In the genomic region with DNA sequence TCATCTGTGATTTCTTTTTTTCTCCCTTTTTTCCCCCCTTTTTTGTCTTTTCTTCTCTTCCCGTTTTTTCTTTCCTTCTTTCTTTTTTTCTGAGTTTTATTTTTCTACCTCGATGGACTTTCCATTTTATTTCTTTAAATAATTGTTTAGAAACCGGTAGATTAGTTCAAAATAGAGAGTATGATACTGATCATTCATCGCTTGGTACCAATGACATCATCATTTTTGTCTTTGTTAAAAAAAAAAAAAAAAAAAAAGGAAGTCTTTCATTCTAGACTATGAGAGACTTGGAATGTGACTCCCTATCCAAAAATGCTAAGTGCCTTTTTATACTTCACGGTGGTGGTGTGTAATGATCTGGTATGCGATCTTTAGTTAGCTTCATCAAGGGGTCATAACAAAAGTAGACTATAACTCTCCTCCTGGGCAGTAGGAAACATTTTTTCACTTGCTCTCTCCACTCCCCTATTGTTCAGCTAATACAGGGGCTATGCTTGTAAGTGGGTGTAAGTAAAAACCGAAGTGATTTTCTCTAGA, we compare ENCODE assay signal across 22 cellular contexts.
DNase-seq lines count a peak whose midpoint lies in the region; ATAC-seq, FAIRE-seq and TF ChIP-seq lines count a peak whose summit lies in the region.
"Had no signal": no experiment of that assay in that cellular context is flagged by ENCODE, and none has a peak within 500 bp of the region (broad histone marks: within the 10 kb centered on the region; RNA-seq: fewer than 3 reads in every experiment).

No MANE protein-coding gene starts in this region.

- H3K36me3 ChIP-seq in HepG2 (replicated peaks in 1 of 2; ENCODE audit: control insufficient read depth in 1 of 2, insufficient read depth in 2 of 2, low read length in 2 of 2) (no peaks in the 10 kb centered on the region), right lobe of liver (no peaks in the 10 kb centered on the region), prostate gland (no peaks in the 10 kb centered on the region)
- H3K36me3 ChIP-seq: BLaER1 treated with 17β-estradiol and CSF1 and Interleukin-3, amounts not matched to agents 10 nM and 100 nM had no signal

- DNase-seq in HepG2 (ENCODE audit: low spot score) (no peak), right lobe of liver (no peak), M059J (ENCODE audit: low read depth) (peak; percentile 18), astrocyte of the spinal cord (ENCODE audit: low read depth, low spot score) (peak; percentile 75), prostate gland (ENCODE audit: low spot score) (no peak), HUDEP-2 (lab: John Stamatoyannopoulos, UW; ENCODE audit: unreplicated experiment in 76 of 76) (no peak), CD14-positive monocyte (ENCODE audit: low spot score) (no peak)
- DNase-seq in activated CD4-positive, alpha-beta T cell treated with anti-CD3 and anti-CD28 coated beads, Interleukin-2, amount 10 ng/mL, durations not matched to agents 7 days and 5 days, result no peak
- DNase-seq: 8988T; CD8-positive, alpha-beta memory T cell; DMS79 treated with DMSO at 0.1 percent for 48 hours; GDM1; HCEC 1CT; NCI-H1436; NCI-H1930; NCI-H226; NCI-H524 treated with DMSO at 0.1 percent for 48 hours; SW 1271 had no signal

- no peaks in the 10 kb centered on the region for H3K79me2 ChIP-seq in HepG2 (ENCODE audit: insufficient read depth, low read length)

- H3K9me3 ChIP-seq in HepG2 (ENCODE audit: low read length), result no peaks in the 10 kb centered on the region
- no peaks in the 10 kb centered on the region for H3K9me3 ChIP-seq in right lobe of liver
- no peaks in the 10 kb centered on the region for H3K9me3 ChIP-seq in prostate gland
- H3K9me3 ChIP-seq: BLaER1 treated with 17β-estradiol and CSF1 and Interleukin-3, amounts not matched to agents 10 nM and 100 nM had no signal

- H3K27me3 ChIP-seq in HepG2 (ENCODE audit: control insufficient read depth in 1 of 2, insufficient read depth in 2 of 2, low read length in 2 of 2) (no peaks in the 10 kb centered on the region), right lobe of liver (no peaks in the 10 kb centered on the region), prostate gland (replicated peaks; ENCODE audit: insufficient read depth) (no peaks in the 10 kb centered on the region)
- H3K27me3 ChIP-seq: BLaER1 treated with 17β-estradiol and CSF1 and Interleukin-3, amounts not matched to agents 10 nM and 100 nM had no signal

- H3K4me1 Mint-ChIP-seq in CD14-positive monocyte, result no peaks in the 10 kb centered on the region
- H3K4me1 Mint-ChIP-seq in activated CD4-positive, alpha-beta T cell treated with anti-CD3 and anti-CD28 coated beads, Interleukin-2, amount 10 ng/mL, durations not matched to agents 7 days and 5 days, result no peaks in the 10 kb centered on the region
- H3K4me1 Mint-ChIP-seq: CD8-positive, alpha-beta memory T cell had no signal

- no peak overlapping the region for H3K4me3 ChIP-seq in HepG2 (replicated peaks in 1 of 3; ENCODE audit: insufficient read depth in 1 of 3, low read depth in 2 of 3, low read length in 3 of 3)
- no peak overlapping the region for H3K4me3 ChIP-seq in right lobe of liver
- no peak overlapping the region for H3K4me3 ChIP-seq in astrocyte of the spinal cord (ENCODE audit: low read depth, low read length)
- H3K4me3 ChIP-seq in prostate gland, result no peak overlapping the region
- H3K4me3 ChIP-seq: BLaER1 treated with 17β-estradiol and CSF1 and Interleukin-3, amounts not matched to agents 10 nM and 100 nM; GM23338 had no signal

- no peak overlapping the region for H3K27ac Mint-ChIP-seq in CD14-positive monocyte
- no peak overlapping the region for H3K27ac Mint-ChIP-seq in activated CD4-positive, alpha-beta T cell treated with anti-CD3 and anti-CD28 coated beads, Interleukin-2, amount 10 ng/mL, durations not matched to agents 7 days and 5 days
- H3K27ac Mint-ChIP-seq: CD8-positive, alpha-beta memory T cell; GM23338 had no signal

- BruUV-seq in HepG2 (replicated peaks; lab: Mats Ljungman, UMichigan), result no TSS peak

- ATAC-seq in HepG2 (no peak), right lobe of liver (no peak)
- ATAC-seq: GM23338 had no signal

- no peak overlapping the region for H3K4me2 ChIP-seq in HepG2 (ENCODE audit: low read depth, low read length)
- H3K4me2 ChIP-seq: BLaER1 treated with 17β-estradiol and CSF1 and Interleukin-3, amounts not matched to agents 10 nM and 100 nM; GM23338; KMS-11 had no signal

- in situ Hi-C loops in HepG2 (cut with HindIII; ENCODE audit: extremely low pct_ligation_motif_present, low pct_unique_long_range_greater_than_20kb) (no loop called here), astrocyte of the spinal cord (cut with HindIII; ENCODE audit: low sequenced_read_pairs) (no loop called here)

- TF ChIP-seq RAD21 in HepG2 (CRISPR knock-in tag; IDR thresholded peaks at IDR 0.05), result no peak

- H3K9me3 Mint-ChIP-seq in CD14-positive monocyte, result peaks cover 0 to 3% (median 0%) of the 10 kb centered on the region in 7 donors
- H3K9me3 Mint-ChIP-seq in activated CD4-positive, alpha-beta T cell treated with anti-CD3 and anti-CD28 coated beads, Interleukin-2, amount 10 ng/mL, durations not matched to agents 7 days and 5 days, result no peaks in the 10 kb centered on the region
- H3K9me3 Mint-ChIP-seq: GM23338 had no signal

- no peak for TF ChIP-seq CTCF in HepG2 (CRISPR knock-in tag; IDR thresholded peaks at IDR 0.05)
- no peak for TF ChIP-seq CTCF in right lobe of liver (IDR thresholded peaks at IDR 0.05)
- TF ChIP-seq CTCF in astrocyte of the spinal cord (IDR thresholded peaks at IDR 0.05; ENCODE audit: low read depth, low read length), result no peak
- TF ChIP-seq CTCF in prostate gland (IDR thresholded peaks at IDR 0.05), result no peak
- TF ChIP-seq CTCF in CD14-positive monocyte (IDR thresholded peaks at IDR 0.05), result no peak

- no peak for FAIRE-seq in HepG2 (lab: Jason Lieb, UNC)

- H3K9ac ChIP-seq in HepG2 (ENCODE audit: insufficient read depth, low read depth, low read length), result no peak overlapping the region
- H3K9ac ChIP-seq: BLaER1 treated with 17β-estradiol and CSF1 and Interleukin-3, amounts not matched to agents 10 nM and 100 nM; KMS-11 had no signal

- no peaks in the 10 kb centered on the region for H3K27me3 Mint-ChIP-seq in CD14-positive monocyte (ENCODE audit: low read depth in 3 of 3)
- H3K27me3 Mint-ChIP-seq in activated CD4-positive, alpha-beta T cell treated with anti-CD3 and anti-CD28 coated beads, Interleukin-2, amount 10 ng/mL, durations not matched to agents 7 days and 5 days, result no peaks in the 10 kb centered on the region
- H3K27me3 Mint-ChIP-seq: CD8-positive, alpha-beta memory T cell had no signal

- intact Hi-C loops in HepG2 (cut with micrococcal nuclease; ENCODE audit: unreplicated experiment) (no loop called here), right lobe of liver (cut with DNase I) (no loop called here), prostate gland (cut with DNase I) (no loop called here), CD14-positive monocyte (cut with micrococcal nuclease) (no loop called here)

- no peaks in the 10 kb centered on the region for H4K20me1 ChIP-seq in HepG2 (ENCODE audit: insufficient read depth, low read length)
- H4K20me1 ChIP-seq: BLaER1 treated with 17β-estradiol and CSF1 and Interleukin-3, amounts not matched to agents 10 nM and 100 nM had no signal

- H3K4me1 ChIP-seq in HepG2 (ENCODE audit: insufficient read depth, low read length) (no peaks in the 10 kb centered on the region), right lobe of liver (no peaks in the 10 kb centered on the region), prostate gland (replicated peaks) (no peaks in the 10 kb centered on the region)
- H3K4me1 ChIP-seq: BLaER1 treated with 17β-estradiol and CSF1 and Interleukin-3, amounts not matched to agents 10 nM and 100 nM had no signal

- no peak overlapping the region for H3K27ac ChIP-seq in HepG2 (ENCODE audit: extremely low read length, insufficient read depth, low read length)
- H3K27ac ChIP-seq in right lobe of liver, result no peak overlapping the region
- no peak overlapping the region for H3K27ac ChIP-seq in prostate gland
- H3K27ac ChIP-seq: BLaER1 treated with 17β-estradiol and CSF1 and Interleukin-3, amounts not matched to agents 10 nM and 100 nM; KMS-11; RWPE1 had no signal

- 22% methylated on average over 7 of the region's 7 CpGs for WGBS in HepG2 (ENCODE audit: low lambda C conversion rate)
- 71% methylated on average over 7 of the region's 7 CpGs for whole genome bisulfite sequencing in right lobe of liver (ENCODE audit: insufficient coverage, low coverage, low lambda C conversion rate, missing lambda C conversion rate)
- WGBS in prostate gland, result 80% methylated on average over 7 of the region's 7 CpGs

- no peak overlapping the region for H3K4me3 Mint-ChIP-seq in CD14-positive monocyte
- no peak overlapping the region for H3K4me3 Mint-ChIP-seq in activated CD4-positive, alpha-beta T cell treated with anti-CD3 and anti-CD28 coated beads, Interleukin-2, amount 10 ng/mL, durations not matched to agents 7 days and 5 days
- H3K4me3 Mint-ChIP-seq: CD8-positive, alpha-beta memory T cell; GM23338 had no signal

- H2AFZ ChIP-seq in HepG2 (ENCODE audit: low read length), result no peak overlapping the region
- H2AFZ ChIP-seq: GM23338 had no signal

- POLR2A ChIA-PET in HepG2 (lab: Yijun Ruan, JAX), result no interaction called here
- POLR2A ChIA-PET in activated CD4-positive, alpha-beta T cell treated with anti-CD3 and anti-CD28 coated beads, Interleukin-2, amount 10 ng/mL, durations not matched to agents 7 days and 5 days (lab: Charles Lee), result no interaction called here

- CTCF ChIA-PET in HepG2 (lab: Yijun Ruan, JAX; ENCODE audit: low intra/inter-chr PET ratio, low total read pairs), result no interaction called here
- CTCF ChIA-PET in activated CD4-positive, alpha-beta T cell treated with anti-CD3 and anti-CD28 coated beads, Interleukin-2, amount 10 ng/mL, durations not matched to agents 7 days and 5 days (lab: Charles Lee), result no interaction called here

- H3K36me3 Mint-ChIP-seq in CD14-positive monocyte, result no peaks in the 10 kb centered on the region
- no peaks in the 10 kb centered on the region for H3K36me3 Mint-ChIP-seq in activated CD4-positive, alpha-beta T cell treated with anti-CD3 and anti-CD28 coated beads, Interleukin-2, amount 10 ng/mL, durations not matched to agents 7 days and 5 days (ENCODE audit: low read depth)
- H3K36me3 Mint-ChIP-seq: CD8-positive, alpha-beta memory T cell had no signal

- TF ChIP-seq EP300 in HepG2 (IDR thresholded peaks at IDR 0.05; ENCODE audit: low read depth in 2 of 2, low read length in 2 of 2) (no peak), HepG2 (CRISPR knock-in tag; IDR thresholded peaks at IDR 0.05; ENCODE audit: borderline replicate concordance) (no peak)

- TF ChIP-seq POLR2A in HepG2 (IDR thresholded peaks at IDR 0.05; ENCODE audit: insufficient read depth in 1 of 2, low read depth in 2 of 2, low read length in 2 of 2) (no peak), right lobe of liver (IDR thresholded peaks at IDR 0.05) (no peak), prostate gland (IDR thresholded peaks at IDR 0.05) (no peak)

TF ChIP-seq in HepG2, 621 proteins besides CTCF, POLR2A, EP300 and RAD21:
- TF ChIP-seq CBX1 (IDR thresholded peaks at IDR 0.05; ENCODE audit: low read depth), result no peak
- TF ChIP-seq CREB1 (IDR thresholded peaks at IDR 0.05), result 0 out of 2 replicates have a peak, but pooled peaks have one; percentile 17
- TF ChIP-seq CREB1 (CRISPR knock-in tag; IDR thresholded peaks at IDR 0.05), result no peak
- peak; percentile 96 for TF ChIP-seq ATF7 (IDR thresholded peaks at IDR 0.05)
- no peak for TF ChIP-seq ATF7 (CRISPR knock-in tag; IDR thresholded peaks at IDR 0.05)

Comparison
In these comparisons a context has a peak if more than half of its experiments do, and no peak if none do; other contexts are left out.
1. DNase-seq: peak in M059J (single experiment) and astrocyte of the spinal cord (single experiment); none in HepG2 (single experiment), right lobe of liver (0 of 3), prostate gland (single experiment), HUDEP-2 (0 of 76), CD14-positive monocyte (single experiment) and activated CD4-positive, alpha-beta T cell treated with anti-CD3 and anti-CD28 coated beads, Interleukin-2, amount 10 ng/mL, durations not matched to agents 7 days and 5 days (single experiment).